Comparison of ENCODE assay signal across 8 cellular contexts in the genomic region with DNA sequence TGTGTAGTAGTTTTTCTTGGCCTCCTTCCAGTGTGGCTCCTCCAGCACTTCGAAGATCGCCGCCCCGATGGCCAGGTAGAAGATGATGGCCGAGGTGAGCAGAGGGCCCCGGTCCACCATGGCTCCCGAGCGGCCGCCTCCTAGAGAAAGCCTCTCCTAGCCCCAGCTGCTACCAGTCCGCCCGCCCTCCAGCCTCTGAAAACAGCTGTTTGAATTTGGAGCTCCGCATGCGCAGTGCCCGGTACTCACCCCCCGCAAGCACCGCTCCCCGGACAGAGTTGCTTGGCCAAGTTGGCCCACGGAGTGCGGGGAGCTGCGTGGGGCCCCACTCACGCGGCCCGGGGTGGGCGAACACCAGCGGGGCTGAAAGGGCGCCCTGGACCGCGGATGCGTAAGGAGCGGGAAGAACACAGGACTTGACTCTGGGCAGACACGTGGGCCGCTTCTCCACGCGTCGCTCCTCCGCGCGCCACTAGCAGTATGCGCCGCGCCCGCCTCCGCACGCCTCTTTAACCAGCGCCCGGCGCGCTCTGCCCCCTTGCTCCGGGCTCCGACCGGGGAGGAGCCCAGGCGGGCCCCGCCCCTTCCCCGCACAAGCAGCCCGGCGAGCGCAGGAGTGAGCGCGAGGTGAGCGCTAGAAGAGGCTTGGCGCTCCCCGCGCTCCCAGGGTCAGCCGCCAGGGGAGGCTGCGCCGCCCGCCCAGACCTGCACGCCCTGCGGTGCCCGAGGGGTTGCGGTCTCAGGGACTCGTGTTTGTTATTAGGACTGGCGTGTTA. TPM values are rescaled to one million over a fixed set of nuclear protein-coding genes. Genes with fewer than 3 reads are reported as not detected.
DNase-seq lines count a peak whose midpoint lies in the region; ATAC-seq, FAIRE-seq and TF ChIP-seq lines count a peak whose summit lies in the region.

A gene with protein sequence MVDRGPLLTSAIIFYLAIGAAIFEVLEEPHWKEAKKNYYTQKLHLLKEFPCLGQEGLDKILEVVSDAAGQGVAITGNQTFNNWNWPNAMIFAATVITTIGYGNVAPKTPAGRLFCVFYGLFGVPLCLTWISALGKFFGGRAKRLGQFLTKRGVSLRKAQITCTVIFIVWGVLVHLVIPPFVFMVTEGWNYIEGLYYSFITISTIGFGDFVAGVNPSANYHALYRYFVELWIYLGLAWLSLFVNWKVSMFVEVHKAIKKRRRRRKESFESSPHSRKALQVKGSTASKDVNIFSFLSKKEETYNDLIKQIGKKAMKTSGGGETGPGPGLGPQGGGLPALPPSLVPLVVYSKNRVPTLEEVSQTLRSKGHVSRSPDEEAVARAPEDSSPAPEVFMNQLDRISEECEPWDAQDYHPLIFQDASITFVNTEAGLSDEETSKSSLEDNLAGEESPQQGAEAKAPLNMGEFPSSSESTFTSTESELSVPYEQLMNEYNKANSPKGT (minus strand): TSS at position 484 of the 776 bp plus-strand sequence. CDS start 364 bp downstream, at position 120.

- TF ChIP-seq POLR2A in GM12891 (IDR thresholded peaks at IDR 0.05; ENCODE audit: low read depth, low read length), result peak; percentile 65

- peak within 1 kb of the TSS; percentile 81 for H3K9ac ChIP-seq in mucosa of stomach (ENCODE audit: low read length)

- peak within 1 kb of the TSS; percentile 33 for H3K4me3 ChIP-seq in epithelial cell of esophagus (ENCODE audit: low read length)
- peak within 1 kb of the TSS; percentile 53 for H3K4me3 ChIP-seq in mucosa of stomach (ENCODE audit: low read length)

- FAIRE-seq in GM12891 (lab: Jason Lieb, UNC), result peak; percentile 82

- peaks cover 4% of the 10 kb centered on the region for H3K27me3 ChIP-seq in mucosa of stomach (ENCODE audit: control insufficient read depth, insufficient read depth, low read length)

- ATAC-seq in HG03039 (IDR thresholded peaks at IDR 0.05; ENCODE audit: unreplicated experiment) (peak; percentile 72), HG02840 (IDR thresholded peaks at IDR 0.05; ENCODE audit: low FRiP score, unreplicated experiment) (no peak)

- H3K36me3 ChIP-seq in mucosa of stomach (ENCODE audit: control insufficient read depth, insufficient read depth, low read length), result no peaks in the 10 kb centered on the region

- CTCF ChIA-PET in activated CD8-positive, alpha-beta memory T cell treated with anti-CD3 and anti-CD28 coated beads for 36 hours (lab: Charles Lee), result interaction anchor here (0.7 to 3.7 kb wide), 6 partner anchors 9 to 74 kb away, joined by 3 to 11 read pairs (median 3); no protein-coding TSS in a partner anchor

- peak; percentile 28 for TF ChIP-seq CTCF in epithelial cell of esophagus (IDR thresholded peaks at IDR 0.05; ENCODE audit: insufficient read depth, low read depth, low read length, missing control alignments)

- peak; percentile 95 for DNase-seq in GM12891 (ENCODE audit: insufficient read length, low spot score)
- peak; percentile 85 for DNase-seq in NCI-H510A (lab: John Stamatoyannopoulos, UW)
- DNase-seq in epithelial cell of esophagus (ENCODE audit: low read depth), result peak; percentile 54
- DNase-seq in stimulated activated CD8-positive, alpha-beta memory T cell treated with anti-CD3 and anti-CD28 coated beads, Interleukin-7, amount 100 ng/mL, for 1 hour (ENCODE audit: low read depth in 2 of 2), result peak; percentile 10 to 38

- peaks cover 25% of the 10 kb centered on the region for H3K4me1 ChIP-seq in mucosa of stomach (ENCODE audit: control insufficient read depth, insufficient read depth, low read length)

- no peaks in the 10 kb centered on the region for H3K9me3 ChIP-seq in mucosa of stomach (ENCODE audit: control insufficient read depth, low read length)

- POLR2A ChIA-PET in activated CD8-positive, alpha-beta memory T cell treated with anti-CD3 and anti-CD28 coated beads for 36 hours (lab: Charles Lee), result interaction anchor here (0.6 to 1.4 kb wide), 3 partner anchors 9 to 123 kb away, joined by 3 to 6 read pairs (median 4); no protein-coding TSS in a partner anchor

TF ChIP-seq in GM12891, 5 proteins besides CTCF, POLR2A, EP300 and RAD21:
- no peak for TF ChIP-seq PAX5 (IDR thresholded peaks at IDR 0.05; ENCODE audit: insufficient read depth, low read length, severe bottlenecking)
- peak; percentile 50; the same call in 1 of the 2 replicates for TF ChIP-seq TAF1 (IDR thresholded peaks at IDR 0.05; ENCODE audit: low read depth, low read length)
- no peak for TF ChIP-seq SPI1 (IDR thresholded peaks at IDR 0.05; ENCODE audit: low read depth, low read length)
- 0 out of 2 replicates have a peak, but pooled peaks have one; percentile 44 for TF ChIP-seq POLR2AphosphoS5 (IDR thresholded peaks at IDR 0.05; ENCODE audit: low read depth, low read length)
- TF ChIP-seq POU2F2 (IDR thresholded peaks at IDR 0.05; ENCODE audit: low read depth, low read length), result no peak

RNA-seq across cellular contexts. Expression of the gene that starts here (rescaled TPM):
- 4.7 TPM for polyA plus RNA-seq in GM12891 (2012; ENCODE audit: low read depth, missing spikeins)
- 10 to 100 TPM; 29.8 to 32.0 TPM for total RNA-seq in activated CD8-positive, alpha-beta memory T cell treated with anti-CD3 and anti-CD28 coated beads for 36 hours

Comparison
In these comparisons a context has a peak if more than half of its experiments do, and no peak if none do; other contexts are left out.
1. DNase-seq: peak in every context shown above with its lines; median percentile 95 in GM12891; 85 in NCI-H510A; 54 in epithelial cell of esophagus; 24 in stimulated activated CD8-positive, alpha-beta memory T cell treated with anti-CD3 and anti-CD28 coated beads, Interleukin-7, amount 100 ng/mL, for 1 hour.